In the genomic region with DNA sequence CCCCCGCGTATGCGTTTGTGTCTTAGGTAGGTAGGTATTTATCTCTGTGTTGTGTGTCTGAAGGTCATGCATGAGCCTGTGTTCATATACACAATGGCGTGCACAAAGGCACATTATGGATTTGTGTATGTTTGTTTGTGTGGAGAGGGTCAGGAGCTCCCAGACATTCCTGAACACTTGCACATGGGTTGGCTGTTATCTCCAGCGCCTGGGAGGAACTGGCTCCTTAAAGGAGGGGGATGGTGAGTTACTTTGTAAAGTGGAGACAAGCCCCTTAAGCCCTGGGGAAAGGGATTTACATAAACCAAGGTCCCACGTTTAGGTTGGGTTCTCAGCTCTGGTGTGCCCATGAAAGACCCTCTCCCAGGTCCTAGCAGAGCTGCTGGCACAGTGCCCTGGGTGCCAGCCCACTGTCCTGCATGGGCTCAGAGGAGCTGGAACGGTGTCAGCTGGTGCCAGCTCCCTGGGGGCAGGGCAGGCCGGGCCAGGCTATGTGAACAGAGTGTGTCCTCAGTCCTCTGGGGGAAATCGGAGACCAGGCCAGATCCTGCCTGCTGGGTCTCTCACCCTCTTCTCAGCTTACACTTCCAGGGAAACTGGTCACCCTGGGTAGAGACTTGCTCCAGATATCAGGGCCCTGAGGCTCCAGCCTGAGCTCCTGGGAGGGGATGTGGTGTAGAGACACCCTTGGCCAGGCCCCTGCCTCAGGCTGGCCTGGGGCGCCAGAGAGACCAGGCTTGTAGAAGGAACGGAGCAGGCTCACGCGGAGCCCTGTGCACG, we compare ENCODE assay signal across 9 cellular contexts. TPM values are rescaled to one million over a fixed set of nuclear protein-coding genes. Genes with fewer than 3 reads are reported as not detected.
DNase-seq lines count a peak whose midpoint lies in the region; ATAC-seq and TF ChIP-seq lines count a peak whose summit lies in the region.
"Had no signal": no experiment of that assay in that cellular context is flagged by ENCODE, and none has a peak within 500 bp of the region (broad histone marks: within the 10 kb centered on the region; RNA-seq: fewer than 3 reads in every experiment).

No MANE protein-coding gene starts in this region.

- H3K36me3 Mint-ChIP-seq in brain = no peaks in the 10 kb centered on the region
- no peaks in the 10 kb centered on the region for H3K36me3 Mint-ChIP-seq in stimulated activated memory B cell treated with anti-CD40 and anti-IgM and Interleukin-4, amounts not matched to agents 10 μg/mL and 1 μg/mL and 100 μg/mL, for 72 hours
- H3K36me3 Mint-ChIP-seq: activated naive CD8-positive, alpha-beta T cell treated with anti-CD3 and anti-CD28 coated beads for 36 hours had no signal

- no peak overlapping the region for H3K4me3 Mint-ChIP-seq in brain
- H3K4me3 Mint-ChIP-seq in stimulated activated memory B cell treated with anti-CD40 and anti-IgM and Interleukin-4, amounts not matched to agents 10 μg/mL and 1 μg/mL and 100 μg/mL, for 72 hours = no peak overlapping the region
- H3K4me3 Mint-ChIP-seq: activated naive CD8-positive, alpha-beta T cell treated with anti-CD3 and anti-CD28 coated beads for 36 hours had no signal

- peak overlapping the region; percentile 47 for H3K4me2 ChIP-seq in HCT116 (ENCODE audit: low read length)

- peak overlapping the region; percentile 34 for H3K9ac ChIP-seq in HCT116 (ENCODE audit: low read length)

- H3K27ac ChIP-seq in HCT116 (ENCODE audit: low read depth, low read length) = no peak overlapping the region; the same call in 1 of the 2 replicates

- no peak overlapping the region; a peak in 1 of 4 replicates for H3K4me3 ChIP-seq in HCT116 (replicated peaks in 1 of 2; ENCODE audit: low read depth in 1 of 2, low read length in 2 of 2)

- no peak for TF ChIP-seq POLR2A in HCT116 (IDR thresholded peaks at IDR 0.05; ENCODE audit: borderline replicate concordance, extremely low read depth, insufficient read depth, insufficient read length)

- no peaks in the 10 kb centered on the region for H4K20me1 ChIP-seq in HCT116 (ENCODE audit: insufficient read depth)

- no peaks in the 10 kb centered on the region for H3K9me3 Mint-ChIP-seq in brain
- no peaks in the 10 kb centered on the region for H3K9me3 Mint-ChIP-seq in stimulated activated memory B cell treated with anti-CD40 and anti-IgM and Interleukin-4, amounts not matched to agents 10 μg/mL and 1 μg/mL and 100 μg/mL, for 72 hours
- H3K9me3 Mint-ChIP-seq: activated naive CD8-positive, alpha-beta T cell treated with anti-CD3 and anti-CD28 coated beads for 36 hours had no signal

- no peaks in the 10 kb centered on the region for H3K27me3 Mint-ChIP-seq in brain
- H3K27me3 Mint-ChIP-seq in stimulated activated memory B cell treated with anti-CD40 and anti-IgM and Interleukin-4, amounts not matched to agents 10 μg/mL and 1 μg/mL and 100 μg/mL, for 72 hours = peaks cover 12% of the 10 kb centered on the region
- H3K27me3 Mint-ChIP-seq: activated naive CD8-positive, alpha-beta T cell treated with anti-CD3 and anti-CD28 coated beads for 36 hours had no signal

- H3K36me3 ChIP-seq in HCT116 (ENCODE audit: control insufficient read depth in 1 of 2, insufficient read depth in 2 of 2, low read length in 2 of 2) = no peaks in the 10 kb centered on the region

- RAD21 ChIA-PET in HCT116 (lab: Charles Lee; ENCODE audit: low non-redundant PET in 1 of 2, low total read pairs in 2 of 2, uncharacterized antibody in 2 of 2, unreplicated experiment in 2 of 2) = interaction anchor here in 1 of 2 experiments (1.2 kb wide), 1 partner anchor 31 kb away, joined by 3 read pairs; no protein-coding TSS in a partner anchor

- H3K9me3 ChIP-seq in HCT116 (ENCODE audit: control insufficient read depth in 1 of 2, insufficient read depth in 1 of 2, low read depth in 1 of 2, low read length in 2 of 2) = no peaks in the 10 kb centered on the region

- H3K9me2 ChIP-seq in HCT116 (ENCODE audit: insufficient read depth) = no peaks in the 10 kb centered on the region

- CTCF ChIA-PET in HCT116 (lab: Charles Lee) = interaction anchor here (1.2 kb wide), 1 partner anchor 14 kb away, joined by 4 read pairs; no protein-coding TSS in a partner anchor

- H3K4me1 ChIP-seq in HCT116 (ENCODE audit: control insufficient read depth in 1 of 2, insufficient read depth in 2 of 2, low read length in 2 of 2) = peaks cover 33 to 62% of the 10 kb centered on the region in 2 experiments

- H3K4me1 Mint-ChIP-seq in brain = peaks cover 16% of the 10 kb centered on the region
- H3K4me1 Mint-ChIP-seq in stimulated activated memory B cell treated with anti-CD40 and anti-IgM and Interleukin-4, amounts not matched to agents 10 μg/mL and 1 μg/mL and 100 μg/mL, for 72 hours = peaks cover 2% of the 10 kb centered on the region
- H3K4me1 Mint-ChIP-seq: activated naive CD8-positive, alpha-beta T cell treated with anti-CD3 and anti-CD28 coated beads for 36 hours had no signal

- TF ChIP-seq CTCF in HCT116 (IDR thresholded peaks at IDR 0.05 in 2 of 3, conservative IDR thresholded peaks at IDR 0.05 in 1 of 3; ENCODE audit: borderline replicate concordance in 1 of 3, insufficient read depth in 1 of 3, low read depth in 2 of 3, low read length in 2 of 3) (no peak), brain (conservative IDR thresholded peaks at IDR 0.05) (no peak)

- DNase-seq in HCT116 (ENCODE audit: low read depth, low spot score) (no peak), islet precursor cell (peak; percentile 90), SKM-1 treated with dmso at 0.1 percent for 144 hours (lab: John Stamatoyannopoulos, UW; ENCODE audit: unreplicated experiment) (no peak), NCI-H2227 (lab: John Stamatoyannopoulos, UW; ENCODE audit: unreplicated experiment) (no peak), Ammon's horn (ENCODE audit: low spot score) (no peak)
- DNase-seq: activated naive CD8-positive, alpha-beta T cell treated with anti-CD3 and anti-CD28 coated beads for 36 hours had no signal

- no peaks in the 10 kb centered on the region for H3K79me2 ChIP-seq in HCT116 (ENCODE audit: insufficient read depth, low read length)

- peak overlapping the region; percentile 12 to 84 (median 73) for H3K27ac Mint-ChIP-seq in brain
- no peak overlapping the region for H3K27ac Mint-ChIP-seq in stimulated activated memory B cell treated with anti-CD40 and anti-IgM and Interleukin-4, amounts not matched to agents 10 μg/mL and 1 μg/mL and 100 μg/mL, for 72 hours
- H3K27ac Mint-ChIP-seq: activated naive CD8-positive, alpha-beta T cell treated with anti-CD3 and anti-CD28 coated beads for 36 hours had no signal

- ATAC-seq in HCT116 = no peak
- ATAC-seq in stimulated activated memory B cell treated with anti-CD40 and anti-IgM and Interleukin-4, amounts not matched to agents 10 μg/mL and 1 μg/mL and 100 μg/mL, for 72 hours = peak; percentile 34
- ATAC-seq in HG03520 (IDR thresholded peaks at IDR 0.05; ENCODE audit: unreplicated experiment) = no peak

- intact Hi-C loops in HCT116 (cut with micrococcal nuclease) = no loop called here

- H2AFZ ChIP-seq in HCT116 (ENCODE audit: low read depth, low read length, poor library complexity, severe bottlenecking) = no peak overlapping the region

- no peak for TF ChIP-seq RAD21 in HCT116 (IDR thresholded peaks at IDR 0.05; ENCODE audit: low read depth)

- BruUV-seq in HCT116 (replicated peaks; lab: Mats Ljungman, UMichigan) = no TSS peak

- no peaks in the 10 kb centered on the region for H3K27me3 ChIP-seq in HCT116 (ENCODE audit: insufficient read depth, low read length)

- POLR2A ChIA-PET in HCT116 (lab: Charles Lee) = interaction anchor here (0.6 kb wide), 1 partner anchor 217 kb away, joined by 3 read pairs; no protein-coding TSS in a partner anchor

TF ChIP-seq in HCT116, 20 proteins besides CTCF, POLR2A, EP300 and RAD21:
- TF ChIP-seq ZNF274 (IDR thresholded peaks at IDR 0.05; ENCODE audit: low read depth, low read length) (no peak), EZH2phosphoT487 (IDR thresholded peaks at IDR 0.05; ENCODE audit: borderline replicate concordance) (no peak), EZH2 (IDR thresholded peaks at IDR 0.05) (no peak), EGR1 (IDR thresholded peaks at IDR 0.05; ENCODE audit: low read depth) (no peak), SIN3A (IDR thresholded peaks at IDR 0.05; ENCODE audit: low read depth) (no peak)
- TF ChIP-seq, protein P1, sequence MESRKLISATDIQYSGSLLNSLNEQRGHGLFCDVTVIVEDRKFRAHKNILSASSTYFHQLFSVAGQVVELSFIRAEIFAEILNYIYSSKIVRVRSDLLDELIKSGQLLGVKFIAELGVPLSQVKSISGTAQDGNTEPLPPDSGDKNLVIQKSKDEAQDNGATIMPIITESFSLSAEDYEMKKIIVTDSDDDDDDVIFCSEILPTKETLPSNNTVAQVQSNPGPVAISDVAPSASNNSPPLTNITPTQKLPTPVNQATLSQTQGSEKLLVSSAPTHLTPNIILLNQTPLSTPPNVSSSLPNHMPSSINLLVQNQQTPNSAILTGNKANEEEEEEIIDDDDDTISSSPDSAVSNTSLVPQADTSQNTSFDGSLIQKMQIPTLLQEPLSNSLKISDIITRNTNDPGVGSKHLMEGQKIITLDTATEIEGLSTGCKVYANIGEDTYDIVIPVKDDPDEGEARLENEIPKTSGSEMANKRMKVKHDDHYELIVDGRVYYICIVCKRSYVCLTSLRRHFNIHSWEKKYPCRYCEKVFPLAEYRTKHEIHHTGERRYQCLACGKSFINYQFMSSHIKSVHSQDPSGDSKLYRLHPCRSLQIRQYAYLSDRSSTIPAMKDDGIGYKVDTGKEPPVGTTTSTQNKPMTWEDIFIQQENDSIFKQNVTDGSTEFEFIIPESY (IDR thresholded peaks at IDR 0.05; ENCODE audit: extremely low read depth, insufficient replicate concordance, low read length) = no peak

RNA-seq across cellular contexts. Expression of a gene that starts 25.1 kb away (rescaled TPM):
- 8.3 TPM for total RNA-seq in HCT116 (2021; ENCODE audit: unreplicated experiment)
- polyA plus RNA-seq in HCT116 (2012) = 16.0 and 17.6 TPM in 2 replicates
- polyA plus RNA-seq in brain (ENCODE audit: insufficient read depth, low read depth, low replicate concordance) = 4.3 TPM

RNA-seq across cellular contexts. Expression of a gene that starts 32.8 kb away (rescaled TPM):
- total RNA-seq in HCT116 (2021; ENCODE audit: unreplicated experiment) = 79.9 TPM
- polyA plus RNA-seq in HCT116 (2012) = 68.6 and 78.4 TPM in 2 replicates
- polyA plus RNA-seq in brain (ENCODE audit: insufficient read depth, low read depth, low replicate concordance) = 48.7 TPM

RNA-seq across cellular contexts. Expression of a gene that starts 39.8 kb away (rescaled TPM):
- total RNA-seq in HCT116 (2021; ENCODE audit: unreplicated experiment) = 18.1 TPM
- polyA plus RNA-seq in HCT116 (2012) = 17.8 and 20.2 TPM in 2 replicates
- polyA plus RNA-seq in brain (ENCODE audit: insufficient read depth, low read depth, low replicate concordance) = 11.3 TPM
- total RNA-seq: activated naive CD8-positive, alpha-beta T cell treated with anti-CD3 and anti-CD28 coated beads for 36 hours had no signal

RNA-seq across cellular contexts. Expression of a gene that starts 47.3 kb away (rescaled TPM):
- total RNA-seq in HCT116 (2021; ENCODE audit: unreplicated experiment) = 29.8 TPM
- 20.1 and 28.7 TPM in 2 replicates for polyA plus RNA-seq in HCT116 (2012)
- 21.8 TPM for polyA plus RNA-seq in brain (ENCODE audit: insufficient read depth, low read depth, low replicate concordance)
